ENCODE assay signal across 7 cellular contexts in genomic region chr15:85255502-85255901, GRCh38.
DNase-seq lines count a peak whose midpoint lies in the region; ATAC-seq, FAIRE-seq and TF ChIP-seq lines count a peak whose summit lies in the region.
"Not testable (repeated sequence)": the region's sequence is repeated elsewhere in the genome, so short reads cannot be mapped to it uniquely, and the experiment has no call there.

No MANE protein-coding gene starts in this region.

- intact Hi-C loops in activated CD4-positive, alpha-beta T cell treated with anti-CD3 and anti-CD28 coated beads, Interleukin-2, amount 10 ng/mL, durations not matched to agents 24 days and 14 days (cut with micrococcal nuclease); esophagus muscularis mucosa (cut with DNase I); kidney (cut with DNase I): not testable (repeated sequence)

- H3K27ac Mint-ChIP-seq in activated CD4-positive, alpha-beta T cell treated with anti-CD3 and anti-CD28 coated beads, Interleukin-2, amount 10 ng/mL, durations not matched to agents 24 days and 14 days; chondrocyte (ENCODE audit: unreplicated experiment); stimulated activated effector memory CD8-positive, alpha-beta T cell treated with anti-CD3 and anti-CD28 coated beads, Interleukin-12 subunit alpha, Interleukin-12 subunit beta, amount 100 ng/mL, for 72 hours: not testable (repeated sequence)

- not testable (repeated sequence) for H3K9me3 ChIP-seq in BLaER1; esophagus muscularis mucosa; right atrium auricular region; kidney (ENCODE audit: control insufficient read depth in 1 of 2, low read length in 2 of 2)

- peaks cover 59% of the 10 kb centered on the region for H3K4me1 ChIP-seq in BLaER1
- H3K4me1 ChIP-seq in esophagus muscularis mucosa, result peaks cover 14 to 16% (median 14%) of the 10 kb centered on the region in 4 donors
- H3K4me1 ChIP-seq in right atrium auricular region, result peaks cover 0 to 14% of the 10 kb centered on the region in 2 donors
- H3K4me1 ChIP-seq in kidney (ENCODE audit: control insufficient read depth in 1 of 2, insufficient read depth in 1 of 2, low read depth in 1 of 2, low read length in 2 of 2), result not testable (repeated sequence)

- not testable (repeated sequence) for H3K4me1 Mint-ChIP-seq in activated CD4-positive, alpha-beta T cell treated with anti-CD3 and anti-CD28 coated beads, Interleukin-2, amount 10 ng/mL, durations not matched to agents 24 days and 14 days; stimulated activated effector memory CD8-positive, alpha-beta T cell treated with anti-CD3 and anti-CD28 coated beads, Interleukin-12 subunit alpha, Interleukin-12 subunit beta, amount 100 ng/mL, for 72 hours
- H3K4me1 Mint-ChIP-seq in chondrocyte (ENCODE audit: low read depth), result peaks cover 15% of the 10 kb centered on the region

- H3K27ac ChIP-seq in BLaER1 (peak overlapping the region; percentile 83), right atrium auricular region (peak overlapping the region; percentile 71 to 80)
- H3K27ac ChIP-seq in esophagus muscularis mucosa (replicated peaks in 1 of 4); kidney (ENCODE audit: low read depth in 2 of 2, low read length in 2 of 2): not testable (repeated sequence)

- H3K36me3 Mint-ChIP-seq in activated CD4-positive, alpha-beta T cell treated with anti-CD3 and anti-CD28 coated beads, Interleukin-2, amount 10 ng/mL, durations not matched to agents 24 days and 14 days (ENCODE audit: low read depth); chondrocyte (ENCODE audit: low read depth); stimulated activated effector memory CD8-positive, alpha-beta T cell treated with anti-CD3 and anti-CD28 coated beads, Interleukin-12 subunit alpha, Interleukin-12 subunit beta, amount 100 ng/mL, for 72 hours: not testable (repeated sequence)

- not testable (repeated sequence) for H3K9ac ChIP-seq in BLaER1; kidney (ENCODE audit: low read length in 2 of 2)

- H3K4me3 Mint-ChIP-seq in activated CD4-positive, alpha-beta T cell treated with anti-CD3 and anti-CD28 coated beads, Interleukin-2, amount 10 ng/mL, durations not matched to agents 24 days and 14 days; chondrocyte (ENCODE audit: unreplicated experiment); stimulated activated effector memory CD8-positive, alpha-beta T cell treated with anti-CD3 and anti-CD28 coated beads, Interleukin-12 subunit alpha, Interleukin-12 subunit beta, amount 100 ng/mL, for 72 hours: not testable (repeated sequence)

- 86% methylated on average over 24 of the region's 24 CpGs for WGBS in esophagus muscularis mucosa

- not testable (repeated sequence) for H3K4me3 ChIP-seq in BLaER1; esophagus muscularis mucosa; right atrium auricular region; kidney (ENCODE audit: low read length in 2 of 2)

- peak overlapping the region; percentile 76 for H3K4me2 ChIP-seq in BLaER1

- H4K20me1 ChIP-seq in BLaER1, result not testable (repeated sequence)

- H3K27me3 Mint-ChIP-seq in activated CD4-positive, alpha-beta T cell treated with anti-CD3 and anti-CD28 coated beads, Interleukin-2, amount 10 ng/mL, durations not matched to agents 24 days and 14 days; chondrocyte (ENCODE audit: low read depth): not testable (repeated sequence)

- peak; percentile 54 for DNase-seq in activated CD4-positive, alpha-beta T cell treated with anti-CD3 and anti-CD28 coated beads, Interleukin-2, amount 10 ng/mL, durations not matched to agents 24 days and 14 days
- DNase-seq in chondrocyte (ENCODE audit: low spot score) (peak; percentile 90), esophagus muscularis mucosa (ENCODE audit: extremely low spot score) (peak; percentile 45), kidney (peak; percentile 73)
- DNase-seq in right atrium auricular region (ENCODE audit: low spot score); stimulated activated effector memory CD8-positive, alpha-beta T cell treated with anti-CD3 and anti-CD28 coated beads, Interleukin-12 subunit alpha, Interleukin-12 subunit beta, amount 100 ng/mL, for 72 hours (ENCODE audit: low spot score in 2 of 2): not testable (repeated sequence)

- TF ChIP-seq POLR2A in esophagus muscularis mucosa (IDR thresholded peaks at IDR 0.05; ENCODE audit: low read depth), result not testable (repeated sequence)

- H3K27me3 ChIP-seq in BLaER1, esophagus muscularis mucosa, right atrium auricular region: not testable (repeated sequence)

- not testable (repeated sequence) for H3K36me3 ChIP-seq in BLaER1; esophagus muscularis mucosa; right atrium auricular region; kidney (ENCODE audit: control insufficient read depth in 1 of 2, insufficient read depth in 2 of 2, low read length in 2 of 2)

- FAIRE-seq in kidney (lab: Jason Lieb, UNC), result not testable (repeated sequence)

- not testable (repeated sequence) for H3K9me3 Mint-ChIP-seq in activated CD4-positive, alpha-beta T cell treated with anti-CD3 and anti-CD28 coated beads, Interleukin-2, amount 10 ng/mL, durations not matched to agents 24 days and 14 days; chondrocyte (ENCODE audit: low read depth); stimulated activated effector memory CD8-positive, alpha-beta T cell treated with anti-CD3 and anti-CD28 coated beads, Interleukin-12 subunit alpha, Interleukin-12 subunit beta, amount 100 ng/mL, for 72 hours

- TF ChIP-seq CTCF in chondrocyte (IDR thresholded peaks at IDR 0.05); esophagus muscularis mucosa (IDR thresholded peaks at IDR 0.05); right atrium auricular region (IDR thresholded peaks at IDR 0.05); kidney (IDR thresholded peaks at IDR 0.05; ENCODE audit: borderline replicate concordance, extremely low read depth, insufficient read depth): not testable (repeated sequence)

- ATAC-seq in stimulated activated effector memory CD8-positive, alpha-beta T cell treated with anti-CD3 and anti-CD28 coated beads, Interleukin-12 subunit alpha, Interleukin-12 subunit beta, amount 100 ng/mL, for 72 hours, result peak; percentile 6

- TF ChIP-seq EP300 in esophagus muscularis mucosa (IDR thresholded peaks at IDR 0.05), result not testable (repeated sequence)
